ENCODE assay signal across 16 cellular contexts in the genomic region with DNA sequence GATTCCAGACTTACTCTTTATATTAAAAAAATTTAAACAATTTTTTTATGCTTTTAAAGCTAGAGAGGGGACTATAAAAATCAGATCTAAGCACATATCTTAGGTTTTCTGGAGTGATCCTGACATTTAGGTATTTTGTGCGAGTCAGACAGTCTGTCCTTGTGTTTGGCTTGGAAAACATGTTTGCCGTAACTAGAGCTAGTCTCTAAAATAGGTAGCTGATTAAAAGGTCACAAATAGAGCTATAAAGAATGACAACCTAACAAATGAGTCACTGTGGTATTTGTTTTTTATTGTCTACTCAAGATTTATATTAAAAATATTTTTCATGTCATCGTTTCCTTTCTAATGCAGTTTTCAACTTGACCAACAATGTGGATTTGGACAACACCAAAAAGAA.
"Had no signal": no experiment of that assay in that cellular context is flagged by ENCODE, and none has a peak within 500 bp of the region (broad histone marks: within the 10 kb centered on the region; RNA-seq: fewer than 3 reads in every experiment).

No MANE protein-coding gene starts in this region.

- H3K36me3 ChIP-seq: breast epithelium had no signal

- H3K27me3 Mint-ChIP-seq: activated naive CD4-positive, alpha-beta T cell treated with anti-CD3 and anti-CD28 coated beads, Interleukin-2, amount 10 ng/mL, durations not matched to agents 7 days and 5 days; activated T-helper 17 cell treated with anti-CD3 and anti-CD28 coated beads, Interleukin-2, amount 50 U/mL, for 72 hours had no signal

- ATAC-seq: activated T-helper 17 cell treated with anti-CD3 and anti-CD28 coated beads, Interleukin-2, amount 50 U/mL, for 72 hours; left ventricle myocardium superior; pancreas had no signal

- FAIRE-seq: kidney, small intestine had no signal

- H3K9me3 ChIP-seq: breast epithelium, pancreas, thyroid gland, vagina had no signal

- H3K27me3 ChIP-seq: breast epithelium, pancreas, thyroid gland, vagina had no signal

- H3K27ac Mint-ChIP-seq: activated naive CD4-positive, alpha-beta T cell treated with anti-CD3 and anti-CD28 coated beads, Interleukin-2, amount 10 ng/mL, durations not matched to agents 7 days and 5 days; activated T-helper 17 cell treated with anti-CD3 and anti-CD28 coated beads, Interleukin-2, amount 50 U/mL, for 72 hours had no signal

- H3K4me3 Mint-ChIP-seq: activated naive CD4-positive, alpha-beta T cell treated with anti-CD3 and anti-CD28 coated beads, Interleukin-2, amount 10 ng/mL, durations not matched to agents 7 days and 5 days; activated T-helper 17 cell treated with anti-CD3 and anti-CD28 coated beads, Interleukin-2, amount 50 U/mL, for 72 hours; neural crest cell had no signal

- DNase-seq: activated CD4-positive, alpha-beta T cell treated with anti-CD3 and anti-CD28 coated beads for 4 hours; activated CD8-positive, alpha-beta memory T cell treated with anti-CD3 and anti-CD28 coated beads for 24 hours; activated naive CD4-positive, alpha-beta T cell treated with anti-CD3 and anti-CD28 coated beads, Interleukin-2, amount 10 ng/mL, durations not matched to agents 7 days and 5 days; activated T-cell treated with anti-CD3 and anti-CD28 coated beads for 4 hours; amniotic stem cell; kidney; left ventricle myocardium superior; mesendoderm; pancreas; retina; small intestine; thyroid gland had no signal

- H3K27ac ChIP-seq: breast epithelium, pancreas, thyroid gland, vagina had no signal

- H3K4me1 Mint-ChIP-seq: activated naive CD4-positive, alpha-beta T cell treated with anti-CD3 and anti-CD28 coated beads, Interleukin-2, amount 10 ng/mL, durations not matched to agents 7 days and 5 days; neural crest cell had no signal

- H3K4me3 ChIP-seq: breast epithelium, pancreas, thyroid gland, vagina had no signal

- H3K9me3 Mint-ChIP-seq: activated naive CD4-positive, alpha-beta T cell treated with anti-CD3 and anti-CD28 coated beads, Interleukin-2, amount 10 ng/mL, durations not matched to agents 7 days and 5 days; activated T-helper 17 cell treated with anti-CD3 and anti-CD28 coated beads, Interleukin-2, amount 50 U/mL, for 72 hours had no signal

- H3K4me1 ChIP-seq: breast epithelium, pancreas, thyroid gland, vagina had no signal
